8 cellular contexts compared by ENCODE assay signal in genomic region chr19:51702103-51702753, GRCh38. TPM values are rescaled to one million over a fixed set of nuclear protein-coding genes. Genes with fewer than 3 reads are reported as not detected.
DNase-seq lines count a peak whose midpoint lies in the region; ATAC-seq and TF ChIP-seq lines count a peak whose summit lies in the region.

No MANE protein-coding gene starts in this region.

- in situ Hi-C loops in GM13976 (cut with MboI; ENCODE audit: low sequenced_read_pairs, unreplicated experiment) = no loop called here

- H3K36me3 ChIP-seq in neutrophil (peaks cover 23% of the 10 kb centered on the region), vagina (peaks cover 0 to 22% of the 10 kb centered on the region in 2 donors)

- peak overlapping the region; percentile 87 for H3K4me3 Mint-ChIP-seq in activated T-helper 1 cell treated with anti-CD3 and anti-CD28 coated beads, Interleukin-12 subunit alpha, Interleukin-12 subunit beta, Interleukin-2, Interleukin-4 antibody, amounts not matched to agents 30 ng/mL and 10 ng/mL and 1 ng/mL, durations not matched to agents 14 hours and 24 hours and 36 hours

- H3K27ac ChIP-seq in foreskin keratinocyte = no peak overlapping the region
- H3K27ac ChIP-seq in neutrophil = peak overlapping the region; percentile 88
- H3K27ac ChIP-seq in vagina = peak overlapping the region; percentile 94

- H3K4me1 ChIP-seq in foreskin keratinocyte = peaks cover 9% of the 10 kb centered on the region
- H3K4me1 ChIP-seq in neutrophil (ENCODE audit: control insufficient read depth in 1 of 2, insufficient read depth in 1 of 2, low read depth in 1 of 2, low read length in 1 of 2) = peaks cover 36 to 46% of the 10 kb centered on the region in 2 experiments
- peaks cover 47% of the 10 kb centered on the region for H3K4me1 ChIP-seq in vagina

- H3K27me3 ChIP-seq in foreskin keratinocyte (no peaks in the 10 kb centered on the region), neutrophil (peaks cover 46% of the 10 kb centered on the region), vagina (no peaks in the 10 kb centered on the region)

- H3K4me3 ChIP-seq in neutrophil (ENCODE audit: low read depth in 1 of 2, low read length in 1 of 2) = peak overlapping the region; percentile 72 to 98
- H3K4me3 ChIP-seq in vagina = peak overlapping the region in 1 of 2 donors; percentile 5

- peaks cover 4% of the 10 kb centered on the region for H3K9me3 Mint-ChIP-seq in activated T-helper 1 cell treated with anti-CD3 and anti-CD28 coated beads, Interleukin-12 subunit alpha, Interleukin-12 subunit beta, Interleukin-2, Interleukin-4 antibody, amounts not matched to agents 30 ng/mL and 10 ng/mL and 1 ng/mL, durations not matched to agents 14 hours and 24 hours and 36 hours

- no peak for TF ChIP-seq POLR2A in vagina (IDR thresholded peaks at IDR 0.05)

- H3K36me3 Mint-ChIP-seq in activated T-helper 1 cell treated with anti-CD3 and anti-CD28 coated beads, Interleukin-12 subunit alpha, Interleukin-12 subunit beta, Interleukin-2, Interleukin-4 antibody, amounts not matched to agents 30 ng/mL and 10 ng/mL and 1 ng/mL, durations not matched to agents 14 hours and 24 hours and 36 hours (ENCODE audit: low read depth) = peaks cover 24% of the 10 kb centered on the region

- H3K9me3 ChIP-seq in neutrophil = no peaks in the 10 kb centered on the region
- no peaks in the 10 kb centered on the region for H3K9me3 ChIP-seq in vagina

- H3K4me1 Mint-ChIP-seq in activated T-helper 1 cell treated with anti-CD3 and anti-CD28 coated beads, Interleukin-12 subunit alpha, Interleukin-12 subunit beta, Interleukin-2, Interleukin-4 antibody, amounts not matched to agents 30 ng/mL and 10 ng/mL and 1 ng/mL, durations not matched to agents 14 hours and 24 hours and 36 hours (ENCODE audit: low read depth) = peaks cover 30% of the 10 kb centered on the region

- H3K27ac Mint-ChIP-seq in activated T-helper 1 cell treated with anti-CD3 and anti-CD28 coated beads, Interleukin-12 subunit alpha, Interleukin-12 subunit beta, Interleukin-2, Interleukin-4 antibody, amounts not matched to agents 30 ng/mL and 10 ng/mL and 1 ng/mL, durations not matched to agents 14 hours and 24 hours and 36 hours = peak overlapping the region; percentile 29

- DNase-seq in NCI-H2029 (lab: John Stamatoyannopoulos, UW) = peak; percentile 2
- no peak for DNase-seq in NCI-H2029 treated with DMSO at 0.1 percent for 48 hours (lab: John Stamatoyannopoulos, UW)
- DNase-seq in activated T-helper 1 cell treated with anti-CD3 and anti-CD28 coated beads, Interleukin-12 subunit alpha, Interleukin-12 subunit beta, Interleukin-2, Interleukin-4 antibody, amounts not matched to agents 30 ng/mL and 10 ng/mL and 1 ng/mL, durations not matched to agents 14 hours and 24 hours and 36 hours (ENCODE audit: low spot score) = no peak
- peak; percentile 76 to 83 for DNase-seq in foreskin keratinocyte
- DNase-seq in vagina (ENCODE audit: extremely low spot score in 2 of 2) = peak in 1 of 2 donors; percentile 93
- DNase-seq in GM13976 (ENCODE audit: low spot score) = no peak

- H3K27me3 Mint-ChIP-seq in activated T-helper 1 cell treated with anti-CD3 and anti-CD28 coated beads, Interleukin-12 subunit alpha, Interleukin-12 subunit beta, Interleukin-2, Interleukin-4 antibody, amounts not matched to agents 30 ng/mL and 10 ng/mL and 1 ng/mL, durations not matched to agents 14 hours and 24 hours and 36 hours (ENCODE audit: insufficient read depth) = peaks cover 2% of the 10 kb centered on the region

- intact Hi-C loops in activated T-helper 1 cell treated with anti-CD3 and anti-CD28 coated beads, Interleukin-12 subunit alpha, Interleukin-12 subunit beta, Interleukin-2, Interleukin-4 antibody, amounts not matched to agents 30 ng/mL and 10 ng/mL and 1 ng/mL, durations not matched to agents 14 hours and 24 hours and 36 hours (cut with micrococcal nuclease) = loop anchor here (2.0 kb wide), 1 partner anchor 363 kb away; no protein-coding TSS in a partner anchor
- intact Hi-C loops in vagina (cut with DNase I) = loop anchor here (2.0 kb wide), 1 partner anchor 13 kb away; no protein-coding TSS in a partner anchor

- TF ChIP-seq CTCF in foreskin keratinocyte (conservative IDR thresholded peaks at IDR 0.05) (no peak), neutrophil (IDR thresholded peaks at IDR 0.05) (no peak), vagina (IDR thresholded peaks at IDR 0.05) (no peak), GM13976 (IDR thresholded peaks at IDR 0.05; ENCODE audit: borderline replicate concordance, control extremely low read depth, extremely low read depth, insufficient read depth, missing control alignments) (no peak)

- ATAC-seq in foreskin keratinocyte = peak; percentile 71
- ATAC-seq in HG03045 (IDR thresholded peaks at IDR 0.05; ENCODE audit: unreplicated experiment) = no peak

RNA-seq across cellular contexts. Expression of gene SPACA6, which starts 9.1 kb away (rescaled TPM):
- 6.8 and 8.9 TPM in 2 replicates for total RNA-seq in activated T-helper 1 cell treated with anti-CD3 and anti-CD28 coated beads, Interleukin-12 subunit alpha, Interleukin-12 subunit beta, Interleukin-2, Interleukin-4 antibody, amounts not matched to agents 30 ng/mL and 10 ng/mL and 1 ng/mL, durations not matched to agents 14 hours and 24 hours and 36 hours
- total RNA-seq in foreskin keratinocyte (4.1 and 5.2 TPM in 2 replicates), vagina (53.0 TPM)
- 4.6 and 6.5 TPM in 2 replicates for polyA plus RNA-seq in foreskin keratinocyte

RNA-seq across cellular contexts. Expression of gene HAS1, which starts 21.6 kb away (rescaled TPM):
- total RNA-seq in activated T-helper 1 cell treated with anti-CD3 and anti-CD28 coated beads, Interleukin-12 subunit alpha, Interleukin-12 subunit beta, Interleukin-2, Interleukin-4 antibody, amounts not matched to agents 30 ng/mL and 10 ng/mL and 1 ng/mL, durations not matched to agents 14 hours and 24 hours and 36 hours = not detected in 2 replicates
- total RNA-seq in foreskin keratinocyte = not detected in 2 replicates
- not detected in 2 replicates for polyA plus RNA-seq in foreskin keratinocyte
- 2.9 TPM for total RNA-seq in vagina

RNA-seq across cellular contexts. Expression of gene FPR1, which starts 49.5 kb away (rescaled TPM):
- not detected in 2 replicates for total RNA-seq in activated T-helper 1 cell treated with anti-CD3 and anti-CD28 coated beads, Interleukin-12 subunit alpha, Interleukin-12 subunit beta, Interleukin-2, Interleukin-4 antibody, amounts not matched to agents 30 ng/mL and 10 ng/mL and 1 ng/mL, durations not matched to agents 14 hours and 24 hours and 36 hours
- total RNA-seq in foreskin keratinocyte (0.46 TPM in 1 of 2 replicates, not detected in the other), vagina (12.8 TPM)
- polyA plus RNA-seq in foreskin keratinocyte = 0.40 TPM in 1 of 2 replicates, not detected in the other

RNA-seq across cellular contexts. Expression of gene SIGLEC14, which starts 55.6 kb away (rescaled TPM):
- not detected in 2 replicates for total RNA-seq in activated T-helper 1 cell treated with anti-CD3 and anti-CD28 coated beads, Interleukin-12 subunit alpha, Interleukin-12 subunit beta, Interleukin-2, Interleukin-4 antibody, amounts not matched to agents 30 ng/mL and 10 ng/mL and 1 ng/mL, durations not matched to agents 14 hours and 24 hours and 36 hours
- total RNA-seq in foreskin keratinocyte = not detected in 2 replicates
- polyA plus RNA-seq in foreskin keratinocyte = not detected in 2 replicates
- total RNA-seq in vagina = not detected

RNA-seq across cellular contexts. Expression of gene FPR2, which starts 58.8 kb away (rescaled TPM):
- total RNA-seq in activated T-helper 1 cell treated with anti-CD3 and anti-CD28 coated beads, Interleukin-12 subunit alpha, Interleukin-12 subunit beta, Interleukin-2, Interleukin-4 antibody, amounts not matched to agents 30 ng/mL and 10 ng/mL and 1 ng/mL, durations not matched to agents 14 hours and 24 hours and 36 hours = not detected in 2 replicates
- total RNA-seq in foreskin keratinocyte = not detected in 2 replicates
- not detected in 2 replicates for polyA plus RNA-seq in foreskin keratinocyte
- total RNA-seq in vagina = not detected

Comparison
In these comparisons a context has a peak if more than half of its experiments do, and no peak if none do; other contexts are left out.
1. DNase-seq: peak in NCI-H2029 (single experiment) and foreskin keratinocyte (2 of 2); none in NCI-H2029 treated with DMSO at 0.1 percent for 48 hours (single experiment), activated T-helper 1 cell treated with anti-CD3 and anti-CD28 coated beads, Interleukin-12 subunit alpha, Interleukin-12 subunit beta, Interleukin-2, Interleukin-4 antibody, amounts not matched to agents 30 ng/mL and 10 ng/mL and 1 ng/mL, durations not matched to agents 14 hours and 24 hours and 36 hours (single experiment) and GM13976 (single experiment).